In genomic region chr1:76079475-76080227, GRCh38 we compare ENCODE assay signal across 13 cellular contexts.
A peak's percentile ranks its signal among the peaks of the same experiment; 100 is the strongest.
DNase-seq lines count a peak whose midpoint lies in the region; ATAC-seq and TF ChIP-seq lines count a peak whose summit lies in the region.
"Had no signal": no experiment of that assay in that cellular context is flagged by ENCODE, and none has a peak within 500 bp of the region (broad histone marks: within the 10 kb centered on the region; RNA-seq: fewer than 3 reads in every experiment).

No MANE protein-coding gene starts in this region.

- H3K27me3 ChIP-seq in BLaER1 treated with 17β-estradiol and CSF1 and Interleukin-3, amounts not matched to agents 10 nM and 100 nM = peaks cover 0 to 20% (median 0%) of the 10 kb centered on the region in 11 experiments; a peak in 3 of 22 replicates

- peaks cover 0 to 49% (median 29%) of the 10 kb centered on the region in 11 experiments; a peak in 16 of 22 replicates for H4K20me1 ChIP-seq in BLaER1 treated with 17β-estradiol and CSF1 and Interleukin-3, amounts not matched to agents 10 nM and 100 nM

- H3K9me3 ChIP-seq in BLaER1 treated with 17β-estradiol and CSF1 and Interleukin-3, amounts not matched to agents 10 nM and 100 nM (replicated peaks in 1 of 11) = no peaks in the 10 kb centered on the region

- H3K4me3 ChIP-seq in BLaER1 treated with 17β-estradiol and CSF1 and Interleukin-3, amounts not matched to agents 10 nM and 100 nM = no peak overlapping the region

- peak overlapping the region; percentile 0 for H3K4me3 Mint-ChIP-seq in nephron progenitor cell

- ATAC-seq in GM19324 (IDR thresholded peaks at IDR 0.05; ENCODE audit: low FRiP score, unreplicated experiment) = no peak

- H3K9ac ChIP-seq in BLaER1 treated with 17β-estradiol and CSF1 and Interleukin-3, amounts not matched to agents 10 nM and 100 nM = no peak overlapping the region

- H3K4me1 Mint-ChIP-seq in nephron progenitor cell = peaks cover 81% of the 10 kb centered on the region

- H3K36me3 Mint-ChIP-seq in nephron progenitor cell (ENCODE audit: low read depth) = no peaks in the 10 kb centered on the region

- peak in 2 of 3 experiments; percentile 53 to 81 for DNase-seq in NCI-H1417 (lab: John Stamatoyannopoulos, UW)
- peak; percentile 80 for DNase-seq in NCI-H82 (lab: John Stamatoyannopoulos, UW)
- DNase-seq in nephron progenitor cell = no peak
- no peak for DNase-seq in activated CD4-positive, alpha-beta T cell treated with anti-CD3 and anti-CD28 coated beads, Interleukin-2, amount 50 U/mL, for 1 hour
- no peak for DNase-seq in C1 segment of cervical spinal cord (lab: John Stamatoyannopoulos, UW)
- no peak for DNase-seq in CD1c-positive myeloid dendritic cell (ENCODE audit: extremely low spot score)
- DNase-seq: EL, NCI-H1092, NCI-H187, SIG-M5 had no signal

- no peaks in the 10 kb centered on the region for H3K36me3 ChIP-seq in BLaER1 treated with 17β-estradiol and CSF1 and Interleukin-3, amounts not matched to agents 10 nM and 100 nM

- H3K27ac ChIP-seq in BLaER1 treated with 17β-estradiol and CSF1 and Interleukin-3, amounts not matched to agents 10 nM and 100 nM = 0 out of 22 replicates have a peak overlapping the region, but pooled peaks of 2 of the 11 experiments have one; percentile 22 to 46
- H3K27ac ChIP-seq: C4-2B had no signal

- peak overlapping the region; percentile 78 for H3K27ac Mint-ChIP-seq in nephron progenitor cell

- peak overlapping the region; percentile 4 to 72 (median 44); a peak in 20 of 22 replicates for H3K4me2 ChIP-seq in BLaER1 treated with 17β-estradiol and CSF1 and Interleukin-3, amounts not matched to agents 10 nM and 100 nM

- peaks cover 61 to 88% (median 70%) of the 10 kb centered on the region in 10 experiments for H3K4me1 ChIP-seq in BLaER1 treated with 17β-estradiol and CSF1 and Interleukin-3, amounts not matched to agents 10 nM and 100 nM

- H3K9me3 Mint-ChIP-seq in nephron progenitor cell = no peaks in the 10 kb centered on the region

- no peak for TF ChIP-seq CTCF in nephron progenitor cell (IDR thresholded peaks at IDR 0.05)

- H3K27me3 Mint-ChIP-seq in nephron progenitor cell (ENCODE audit: low read depth, poor library complexity) = peaks cover 3% of the 10 kb centered on the region

Comparison
In these comparisons a context has a peak if more than half of its experiments do, and no peak if none do; other contexts are left out.
1. DNase-seq: peak in NCI-H1417 (2 of 3) and NCI-H82 (single experiment); none in nephron progenitor cell (single experiment), activated CD4-positive, alpha-beta T cell treated with anti-CD3 and anti-CD28 coated beads, Interleukin-2, amount 50 U/mL, for 1 hour (single experiment), C1 segment of cervical spinal cord (0 of 14) and CD1c-positive myeloid dendritic cell (single experiment).